Comparison of ENCODE assay signal across 34 cellular contexts in the genomic region with DNA sequence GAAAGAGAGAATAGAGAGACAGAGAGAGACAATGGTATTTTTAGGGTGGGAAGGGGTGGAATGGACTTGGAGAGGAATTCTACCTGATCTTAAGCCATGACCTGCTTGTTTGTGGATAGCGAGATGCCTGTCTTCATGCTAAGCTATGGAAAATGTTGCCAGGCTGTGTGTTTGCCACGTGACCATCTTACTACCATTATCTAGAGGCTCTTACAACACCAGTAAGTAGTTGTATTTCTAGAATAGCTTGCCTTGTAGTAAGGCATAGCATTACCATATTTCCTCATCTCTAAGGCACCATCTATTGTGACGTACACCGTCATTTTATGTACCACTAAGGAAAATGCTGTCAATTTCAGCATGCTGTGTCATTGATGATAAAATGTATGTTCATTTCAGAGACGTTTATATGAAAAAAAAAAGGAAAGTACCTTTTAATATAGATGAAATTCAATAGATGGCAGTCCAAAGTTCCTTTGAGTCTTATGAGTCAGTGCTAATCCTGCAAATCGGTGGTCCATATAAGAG.
"Had no signal": no experiment of that assay in that cellular context is flagged by ENCODE, and none has a peak within 500 bp of the region (broad histone marks: within the 10 kb centered on the region; RNA-seq: fewer than 3 reads in every experiment).

No MANE protein-coding gene starts in this region.

- H3K27ac ChIP-seq: brain microvascular endothelial cell, coronary artery, dorsolateral prefrontal cortex, heart left ventricle, WERI-Rb-1 had no signal

- FAIRE-seq: astrocyte, bronchial epithelial cell, frontal cortex had no signal

- H3K9me3 Mint-ChIP-seq: activated CD4-positive, alpha-beta memory T cell treated with anti-CD3 and anti-CD28 coated beads for 36 hours; activated CD4-positive, alpha-beta T cell treated with anti-CD3 and anti-CD28 coated beads, Interleukin-2, amount 10 ng/mL, durations not matched to agents 24 days and 14 days; activated T-cell treated with anti-CD3 and anti-CD28 coated beads, Interleukin-2, amount 50 U/mL, for 4 hours; activated T-helper 17 cell treated with anti-CD3 and anti-CD28 coated beads, Interleukin-2, amount 50 U/mL, for 72 hours; central memory CD8-positive, alpha-beta T cell; dendritic cell treated with granulocyte-macrophage colony-stimulating factor and Interleukin-4, amounts not matched to agents 40 ng/mL and 50 ng/mL, for 4 days; endodermal cell; T-helper 2 cell treated with Interferon-gamma antibody and Interleukin-4, amounts not matched to agents 5 μg/mL and 100 μg/mL, for 36 hours had no signal

- ATAC-seq: activated CD4-positive, alpha-beta T cell treated with anti-CD3 and anti-CD28 coated beads for 36 hours; activated CD8-positive, alpha-beta memory T cell treated with anti-CD3 and anti-CD28 coated beads, Interleukin-2, amount 10 ng/mL, durations not matched to agents 7 days and 5 days; activated CD8-positive, alpha-beta T cell treated with anti-CD3 and anti-CD28 coated beads, Interleukin-2, amount 10 ng/mL, durations not matched to agents 7 days and 5 days; activated T-cell treated with anti-CD3 and anti-CD28 coated beads, Interleukin-2, amount 50 U/mL, for 4 hours; activated T-helper 17 cell treated with anti-CD3 and anti-CD28 coated beads, Interleukin-2, amount 50 U/mL, for 72 hours; esophagus mucosa; heart left ventricle; T-helper 17 cell had no signal

- H3K27me3 ChIP-seq: brain microvascular endothelial cell had no signal

- H3K9me3 ChIP-seq: heart left ventricle had no signal

- H3K4me1 Mint-ChIP-seq: activated CD4-positive, alpha-beta T cell treated with anti-CD3 and anti-CD28 coated beads for 36 hours; activated CD4-positive, alpha-beta T cell treated with anti-CD3 and anti-CD28 coated beads, Interleukin-2, amount 10 ng/mL, durations not matched to agents 24 days and 14 days; central memory CD8-positive, alpha-beta T cell had no signal

- H3K4me3 Mint-ChIP-seq: activated CD4-positive, alpha-beta memory T cell treated with anti-CD3 and anti-CD28 coated beads for 36 hours; activated CD4-positive, alpha-beta T cell treated with anti-CD3 and anti-CD28 coated beads for 36 hours; activated CD4-positive, alpha-beta T cell treated with anti-CD3 and anti-CD28 coated beads, Interleukin-2, amount 10 ng/mL, durations not matched to agents 24 days and 14 days; activated CD8-positive, alpha-beta memory T cell treated with anti-CD3 and anti-CD28 coated beads, Interleukin-2, amount 10 ng/mL, durations not matched to agents 7 days and 5 days; activated CD8-positive, alpha-beta T cell treated with anti-CD3 and anti-CD28 coated beads, Interleukin-2, amount 10 ng/mL, durations not matched to agents 7 days and 5 days; activated naive CD8-positive, alpha-beta T cell; activated T-cell treated with anti-CD3 and anti-CD28 coated beads, Interleukin-2, amount 50 U/mL, for 4 hours; activated T-helper 17 cell treated with anti-CD3 and anti-CD28 coated beads, Interleukin-2, amount 50 U/mL, for 72 hours; central memory CD8-positive, alpha-beta T cell; dendritic cell treated with granulocyte-macrophage colony-stimulating factor and Interleukin-4, amounts not matched to agents 40 ng/mL and 50 ng/mL, for 4 days; endodermal cell; T-helper 17 cell; T-helper 2 cell treated with Interferon-gamma antibody and Interleukin-4, amounts not matched to agents 5 μg/mL and 100 μg/mL, for 36 hours had no signal

- H3K27me3 Mint-ChIP-seq: activated CD4-positive, alpha-beta memory T cell treated with anti-CD3 and anti-CD28 coated beads for 36 hours; activated naive CD8-positive, alpha-beta T cell; activated T-helper 17 cell treated with anti-CD3 and anti-CD28 coated beads, Interleukin-2, amount 50 U/mL, for 72 hours; dendritic cell treated with granulocyte-macrophage colony-stimulating factor and Interleukin-4, amounts not matched to agents 40 ng/mL and 50 ng/mL, for 4 days had no signal

- H3K4me3 ChIP-seq: coronary artery, dorsolateral prefrontal cortex, heart left ventricle had no signal

- H3K36me3 Mint-ChIP-seq: activated CD4-positive, alpha-beta memory T cell treated with anti-CD3 and anti-CD28 coated beads for 36 hours; activated CD8-positive, alpha-beta memory T cell treated with anti-CD3 and anti-CD28 coated beads, Interleukin-2, amount 10 ng/mL, durations not matched to agents 7 days and 5 days; activated naive CD8-positive, alpha-beta T cell had no signal

- H3K27ac Mint-ChIP-seq: activated CD4-positive, alpha-beta memory T cell treated with anti-CD3 and anti-CD28 coated beads for 36 hours; activated CD4-positive, alpha-beta T cell treated with anti-CD3 and anti-CD28 coated beads for 36 hours; activated CD4-positive, alpha-beta T cell treated with anti-CD3 and anti-CD28 coated beads, Interleukin-2, amount 10 ng/mL, durations not matched to agents 24 days and 14 days; activated CD8-positive, alpha-beta memory T cell treated with anti-CD3 and anti-CD28 coated beads, Interleukin-2, amount 10 ng/mL, durations not matched to agents 7 days and 5 days; activated CD8-positive, alpha-beta T cell treated with anti-CD3 and anti-CD28 coated beads, Interleukin-2, amount 10 ng/mL, durations not matched to agents 7 days and 5 days; activated naive CD8-positive, alpha-beta T cell; activated T-helper 17 cell treated with anti-CD3 and anti-CD28 coated beads, Interleukin-2, amount 50 U/mL, for 72 hours; dendritic cell treated with granulocyte-macrophage colony-stimulating factor and Interleukin-4, amounts not matched to agents 40 ng/mL and 50 ng/mL, for 4 days; endodermal cell; T-helper 17 cell; T-helper 2 cell treated with Interferon-gamma antibody and Interleukin-4, amounts not matched to agents 5 μg/mL and 100 μg/mL, for 36 hours had no signal

- H3K36me3 ChIP-seq: brain microvascular endothelial cell, heart left ventricle, WERI-Rb-1 had no signal

- DNase-seq: activated CD4-positive, alpha-beta memory T cell treated with anti-CD3 and anti-CD28 coated beads for 36 hours; activated CD4-positive, alpha-beta T cell treated with anti-CD3 and anti-CD28 coated beads for 36 hours; activated CD4-positive, alpha-beta T cell treated with anti-CD3 and anti-CD28 coated beads, Interleukin-2, amount 10 ng/mL, durations not matched to agents 24 days and 14 days; activated CD4-positive, CD25-positive, alpha-beta regulatory T cell; activated CD4-positive, CD25-positive, alpha-beta regulatory T cell treated with anti-CD3 and anti-CD28 coated beads, Interleukin-2, amount 50 U/mL, for 72 hours; activated CD8-positive, alpha-beta memory T cell treated with anti-CD3 and anti-CD28 coated beads, Interleukin-2, amount 10 ng/mL, durations not matched to agents 7 days and 5 days; activated CD8-positive, alpha-beta T cell treated with anti-CD3 and anti-CD28 coated beads, Interleukin-2, amount 10 ng/mL, durations not matched to agents 7 days and 5 days; activated effector memory CD4-positive, alpha-beta T cell treated with Interleukin-2 at 50 U/mL for 16 hours; activated gamma-delta T cell treated with Interleukin-2 at 50 U/mL for 16 hours; activated naive CD4-positive, alpha-beta T cell treated with anti-CD3 and anti-CD28 coated beads, Interleukin-2, amount 50 U/mL, for 16 hours; activated naive CD4-positive, alpha-beta T cell treated with Interleukin-2 at 50 U/mL for 16 hours; activated T-cell treated with anti-CD3 and anti-CD28 coated beads, Interleukin-2, amount 50 U/mL, for 4 hours; amniotic stem cell; anterior cingulate cortex; brain microvascular endothelial cell; dorsolateral prefrontal cortex; effector memory CD4-positive, alpha-beta T cell; endodermal cell; foreskin fibroblast; glutamatergic neuron; heart left ventricle; T-helper 17 cell; T1000; WERI-Rb-1 had no signal
